ENCODE assay signal across 22 cellular contexts in genomic region chr22:20038574-20038973, GRCh38.
"Had no signal": no experiment of that assay in that cellular context is flagged by ENCODE, and none has a peak within 500 bp of the region (broad histone marks: within the 10 kb centered on the region; RNA-seq: fewer than 3 reads in every experiment).

No MANE protein-coding gene starts in this region.

- H3K4me3 Mint-ChIP-seq: memory B cell; naive B cell; nephron; stimulated activated effector memory CD8-positive, alpha-beta T cell treated with anti-CD3 and anti-CD28 coated beads, Interleukin-12 subunit alpha, Interleukin-12 subunit beta, amount 100 ng/mL, for 72 hours; stimulated activated naive CD8-positive, alpha-beta T cell treated with anti-CD3 and anti-CD28 coated beads, Interleukin-15, Interleukin-2, amounts not matched to agents 100 ng/mL and 50 ng/mL, for 24 hours had no signal

- H3K9me3 ChIP-seq: esophagus muscularis mucosa, gastroesophageal sphincter, left ventricle myocardium inferior, lower lobe of right lung, psoas muscle, right lobe of liver, thoracic aorta, transverse colon had no signal

- H3K27me3 Mint-ChIP-seq: memory B cell; naive B cell; stimulated activated naive CD8-positive, alpha-beta T cell treated with anti-CD3 and anti-CD28 coated beads, Interleukin-15, Interleukin-2, amounts not matched to agents 100 ng/mL and 50 ng/mL, for 24 hours had no signal

- H3K27ac ChIP-seq: esophagus muscularis mucosa, gastroesophageal sphincter, left ventricle myocardium inferior, lower lobe of right lung, psoas muscle, right lobe of liver, thoracic aorta, transverse colon had no signal

- H3K9me3 Mint-ChIP-seq: memory B cell; nephron; stimulated activated effector memory CD8-positive, alpha-beta T cell treated with anti-CD3 and anti-CD28 coated beads, Interleukin-12 subunit alpha, Interleukin-12 subunit beta, amount 100 ng/mL, for 72 hours; stimulated activated naive CD8-positive, alpha-beta T cell treated with anti-CD3 and anti-CD28 coated beads, Interleukin-15, Interleukin-2, amounts not matched to agents 100 ng/mL and 50 ng/mL, for 24 hours had no signal

- H3K27me3 ChIP-seq: esophagus muscularis mucosa, gastroesophageal sphincter, right lobe of liver, transverse colon had no signal

- H3K4me3 ChIP-seq: esophagus muscularis mucosa, gastroesophageal sphincter, left ventricle myocardium inferior, lower lobe of right lung, psoas muscle, right lobe of liver, thoracic aorta, transverse colon had no signal

- DNase-seq: cortex of kidney; effector memory CD4-positive, alpha-beta T cell; glutamatergic neuron; left cardiac atrium; left ventricle myocardium inferior; lower lobe of right lung; naive B cell; psoas muscle; retina; right lobe of liver; stimulated activated CD4-positive, alpha-beta T cell treated with anti-CD3 and anti-CD28 coated beads, Interleukin-4, amount 100 ng/mL, for 1 hour; stimulated activated CD8-positive, alpha-beta memory T cell treated with anti-CD3 and anti-CD28 coated beads, Interleukin-4, amount 100 ng/mL, for 48 hours; transverse colon had no signal

- FAIRE-seq: endometrium, keratinocyte had no signal

- H3K4me1 Mint-ChIP-seq: nephron had no signal

- ATAC-seq: gastroesophageal sphincter; left cardiac atrium; lower lobe of right lung; psoas muscle; right lobe of liver; stimulated activated effector memory CD8-positive, alpha-beta T cell treated with anti-CD3 and anti-CD28 coated beads, Interleukin-12 subunit alpha, Interleukin-12 subunit beta, amount 100 ng/mL, for 72 hours had no signal

- H3K4me1 ChIP-seq: transverse colon had no signal

- H3K27ac Mint-ChIP-seq: nephron; stimulated activated naive CD8-positive, alpha-beta T cell treated with anti-CD3 and anti-CD28 coated beads, Interleukin-15, Interleukin-2, amounts not matched to agents 100 ng/mL and 50 ng/mL, for 24 hours had no signal
